Comparison of ENCODE assay signal across 13 cellular contexts in the genomic region with DNA sequence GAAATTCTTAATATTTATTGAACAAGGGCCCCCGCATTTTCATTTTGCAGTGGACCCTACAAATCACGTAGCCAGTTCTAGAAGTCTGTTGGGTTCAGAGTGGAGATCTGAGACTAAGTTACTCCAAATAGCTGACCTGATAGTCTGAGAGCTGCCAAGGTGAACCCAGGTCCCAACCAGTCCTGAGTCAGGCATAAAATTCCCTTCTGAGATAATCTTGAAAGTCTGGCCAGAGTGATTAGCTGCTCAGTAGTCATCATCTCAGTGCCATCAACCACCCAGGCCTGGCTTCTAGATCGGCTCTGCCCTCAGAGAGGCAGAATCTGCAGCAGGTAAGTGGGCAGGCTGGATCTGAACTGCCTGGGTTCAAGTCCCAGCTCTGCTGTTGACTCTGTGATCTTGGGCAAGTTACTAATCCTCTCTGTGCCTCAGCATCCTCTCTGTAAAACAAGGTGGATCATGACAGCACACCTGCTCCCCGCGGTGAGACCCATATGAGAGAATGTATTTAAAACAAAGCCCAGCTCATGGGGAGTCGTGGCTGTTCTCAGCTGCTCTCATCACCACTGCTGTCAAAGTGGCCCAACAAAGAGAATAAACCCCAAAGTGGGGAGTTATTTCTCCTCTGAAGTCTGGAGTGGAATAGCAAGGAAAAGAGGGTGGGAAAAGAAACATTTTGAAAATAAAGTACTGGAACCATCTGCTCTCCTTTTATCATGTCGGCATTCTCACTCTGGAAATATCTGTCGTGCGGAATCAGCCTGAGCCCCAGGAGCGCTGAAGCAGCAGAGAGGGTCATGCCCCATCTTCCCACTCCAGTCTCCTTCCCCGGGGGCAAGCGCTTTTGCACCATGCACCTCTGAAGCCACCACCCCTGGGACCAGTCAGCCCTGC.
DNase-seq lines count a peak whose midpoint lies in the region; ATAC-seq and TF ChIP-seq lines count a peak whose summit lies in the region.
"Had no signal": no experiment of that assay in that cellular context is flagged by ENCODE, and none has a peak within 500 bp of the region (broad histone marks: within the 10 kb centered on the region; RNA-seq: fewer than 3 reads in every experiment).

No MANE protein-coding gene starts in this region.

- peak overlapping the region; percentile 30 for H3K9ac ChIP-seq in neural cell (ENCODE audit: low read length)

- no peak for TF ChIP-seq RAD21 in neural cell (conservative IDR thresholded peaks at IDR 0.05)

- no peak for DNase-seq in GM23338 (ENCODE audit: low spot score)
- DNase-seq in hepatocyte (ENCODE audit: low spot score): no peak
- DNase-seq in NCI-H1105 (lab: John Stamatoyannopoulos, UW): no peak
- DNase-seq: activated naive CD8-positive, alpha-beta T cell treated with anti-CD3 and anti-CD28 coated beads, Interleukin-2, amount 10 ng/mL, durations not matched to agents 7 days and 5 days; NCI-H187 treated with DMSO at 0.1 percent for 48 hours; NCI-H446 treated with DMSO at 0.1 percent for 48 hours had no signal

- H3K27me3 ChIP-seq in ACC112 (ENCODE audit: insufficient read depth, low read length) (no peaks in the 10 kb centered on the region), GM23338 (ENCODE audit: insufficient read depth) (no peaks in the 10 kb centered on the region), neural cell (ENCODE audit: insufficient read depth, low read depth, low read length) (no peaks in the 10 kb centered on the region), hepatocyte (no peaks in the 10 kb centered on the region)

- H3K27ac Mint-ChIP-seq in GM23338: no peak overlapping the region
- H3K27ac Mint-ChIP-seq in brain: peak overlapping the region; percentile 85 to 95 (median 90)
- H3K27ac Mint-ChIP-seq: activated naive CD8-positive, alpha-beta T cell treated with anti-CD3 and anti-CD28 coated beads, Interleukin-2, amount 10 ng/mL, durations not matched to agents 7 days and 5 days had no signal

- no peaks in the 10 kb centered on the region for H4K20me1 ChIP-seq in GM23338 (replicated peaks; ENCODE audit: insufficient read depth)
- H4K20me1 ChIP-seq in neural cell (ENCODE audit: insufficient read depth): no peaks in the 10 kb centered on the region
- H4K20me1 ChIP-seq in hepatocyte (ENCODE audit: insufficient read depth, poor library complexity, severe bottlenecking): no peaks in the 10 kb centered on the region

- H3K4me3 ChIP-seq in ACC112 (ENCODE audit: low read depth, low read length) (no peak overlapping the region), GM23338 (no peak overlapping the region), neural cell (ENCODE audit: low read length) (no peak overlapping the region), hepatocyte (no peak overlapping the region)

- peaks cover 5% of the 10 kb centered on the region for H3K27me3 Mint-ChIP-seq in GM23338 (ENCODE audit: insufficient read depth, low read depth, poor library complexity)
- H3K27me3 Mint-ChIP-seq in brain: peaks cover 3% of the 10 kb centered on the region

- H3K27ac ChIP-seq in ACC112 (ENCODE audit: low read depth, low read length) (peak overlapping the region; percentile 28; the same call in 1 of the 2 replicates), GM23338 (ENCODE audit: low read depth) (no peak overlapping the region), neural cell (ENCODE audit: low read length) (peak overlapping the region; percentile 56), hepatocyte (no peak overlapping the region)

- ATAC-seq in GM23338 (peak; percentile 80), HG03135 (IDR thresholded peaks at IDR 0.05; ENCODE audit: unreplicated experiment) (no peak), HG02678 (IDR thresholded peaks at IDR 0.05; ENCODE audit: unreplicated experiment) (no peak)
- ATAC-seq: HepG2 had no signal

- H2AFZ ChIP-seq in ACC112 (ENCODE audit: low read length, unreplicated experiment) (no peak overlapping the region), GM23338 (no peak overlapping the region), neural cell (ENCODE audit: low read depth, low read length) (peak overlapping the region; percentile 14), hepatocyte (no peak overlapping the region)

- H3K9me2 ChIP-seq in GM23338 (ENCODE audit: insufficient read depth) (no peaks in the 10 kb centered on the region), neural cell (ENCODE audit: insufficient read depth, low read length) (no peaks in the 10 kb centered on the region), hepatocyte (replicated peaks; ENCODE audit: insufficient read depth) (no peaks in the 10 kb centered on the region)

- 80% methylated on average over 12 of the region's 12 CpGs for WGBS in hepatocyte (ENCODE audit: low lambda C conversion rate, missing lambda C conversion rate)

- no peaks in the 10 kb centered on the region for H3K36me3 Mint-ChIP-seq in GM23338 (ENCODE audit: low read depth)
- H3K36me3 Mint-ChIP-seq in brain: peaks cover 1% of the 10 kb centered on the region

- H3K9me3 Mint-ChIP-seq in GM23338 (peaks cover 3% of the 10 kb centered on the region; the same call in 2 of the 3 replicates), brain (peaks cover 0 to 3% (median 0%) of the 10 kb centered on the region in 5 experiments)
- H3K9me3 Mint-ChIP-seq: activated naive CD8-positive, alpha-beta T cell treated with anti-CD3 and anti-CD28 coated beads, Interleukin-2, amount 10 ng/mL, durations not matched to agents 7 days and 5 days; central memory CD8-positive, alpha-beta T cell had no signal

- H3K4me1 ChIP-seq in ACC112 (ENCODE audit: control insufficient read depth, insufficient read depth, low read length, unreplicated experiment) (peaks cover 11% of the 10 kb centered on the region), GM23338 (ENCODE audit: insufficient read depth) (no peaks in the 10 kb centered on the region; the same call in 1 of the 2 replicates), hepatocyte (ENCODE audit: insufficient read depth) (no peaks in the 10 kb centered on the region)

- H3K36me3 ChIP-seq in ACC112 (ENCODE audit: insufficient read depth, low read length): no peaks in the 10 kb centered on the region
- H3K36me3 ChIP-seq in GM23338 (ENCODE audit: insufficient read depth): no peaks in the 10 kb centered on the region
- no peaks in the 10 kb centered on the region for H3K36me3 ChIP-seq in neural cell (ENCODE audit: insufficient read depth, low read length)
- no peaks in the 10 kb centered on the region for H3K36me3 ChIP-seq in hepatocyte (replicated peaks; ENCODE audit: insufficient read depth, low read depth)

- TF ChIP-seq CTCF in GM23338 (conservative IDR thresholded peaks at IDR 0.05; ENCODE audit: low read depth in 2 of 2): no peak
- no peak for TF ChIP-seq CTCF in brain (conservative IDR thresholded peaks at IDR 0.05)
- TF ChIP-seq CTCF in neural cell (IDR thresholded peaks at IDR 0.05; ENCODE audit: poor library complexity, severe bottlenecking): no peak
- TF ChIP-seq CTCF in hepatocyte (IDR thresholded peaks at IDR 0.05; ENCODE audit: poor library complexity): no peak

- H3K9me3 ChIP-seq in neural cell (ENCODE audit: low read length): no peaks in the 10 kb centered on the region
- H3K9me3 ChIP-seq in hepatocyte (ENCODE audit: low read depth): no peaks in the 10 kb centered on the region

- peaks cover 33% of the 10 kb centered on the region for H3K4me1 Mint-ChIP-seq in GM23338
- peaks cover 39% of the 10 kb centered on the region for H3K4me1 Mint-ChIP-seq in brain
- H3K4me1 Mint-ChIP-seq: central memory CD8-positive, alpha-beta T cell had no signal

- H3K4me2 ChIP-seq in GM23338 (no peak overlapping the region), neural cell (ENCODE audit: low read length) (peak overlapping the region; percentile 14), hepatocyte (no peak overlapping the region)

- TF ChIP-seq EP300 in neural cell (conservative IDR thresholded peaks at IDR 0.05; ENCODE audit: poor library complexity, severe bottlenecking): no peak

- H3K4me3 Mint-ChIP-seq in GM23338 (no peak overlapping the region), brain (peak overlapping the region in 1 of 5 experiments; percentile 43)
- H3K4me3 Mint-ChIP-seq: activated naive CD8-positive, alpha-beta T cell treated with anti-CD3 and anti-CD28 coated beads, Interleukin-2, amount 10 ng/mL, durations not matched to agents 7 days and 5 days; central memory CD8-positive, alpha-beta T cell had no signal

- no peaks in the 10 kb centered on the region for H3K79me2 ChIP-seq in ACC112 (ENCODE audit: control insufficient read depth, insufficient read depth, low read length, unreplicated experiment)
- H3K79me2 ChIP-seq in GM23338 (replicated peaks; ENCODE audit: insufficient read depth): no peaks in the 10 kb centered on the region
- H3K79me2 ChIP-seq in neural cell (replicated peaks; ENCODE audit: insufficient read depth, low read length): no peaks in the 10 kb centered on the region
- no peaks in the 10 kb centered on the region for H3K79me2 ChIP-seq in hepatocyte

- no peaks in the 10 kb centered on the region for H3F3A ChIP-seq in GM23338 (replicated peaks; ENCODE audit: low read depth)
- H3F3A ChIP-seq in neural cell (ENCODE audit: insufficient read depth, low read length, poor library complexity, severe bottlenecking): no peaks in the 10 kb centered on the region

TF ChIP-seq in GM23338, 12 proteins besides CTCF, POLR2A, EP300 and RAD21 (continues in another document):
- TF ChIP-seq JUNB (IDR thresholded peaks at IDR 0.05; ENCODE audit: unreplicated experiment) (no peak), NANOG (IDR thresholded peaks at IDR 0.05; ENCODE audit: borderline replicate concordance) (no peak), POLR2AphosphoS5 (IDR thresholded peaks at IDR 0.05; ENCODE audit: low read depth) (no peak), ZNF331 (CRISPR knock-in tag; IDR thresholded peaks at IDR 0.05; ENCODE audit: low read depth) (no peak), CREB1 (CRISPR knock-in tag; IDR thresholded peaks at IDR 0.05; ENCODE audit: low read depth) (no peak), ZNF114 (CRISPR knock-in tag; IDR thresholded peaks at IDR 0.05) (no peak)

TF ChIP-seq in neural cell, 6 proteins besides CTCF, POLR2A, EP300 and RAD21 (continues in another document):
- TF ChIP-seq POLR2AphosphoS5 (IDR thresholded peaks at IDR 0.05): no peak

Comparison
In these comparisons a context has a peak if more than half of its experiments do, and no peak if none do; other contexts are left out.
1. H3K27ac ChIP-seq: peak in ACC112 (single experiment) and neural cell (single experiment); none in GM23338 (single experiment) and hepatocyte (single experiment).